In the genomic region with DNA sequence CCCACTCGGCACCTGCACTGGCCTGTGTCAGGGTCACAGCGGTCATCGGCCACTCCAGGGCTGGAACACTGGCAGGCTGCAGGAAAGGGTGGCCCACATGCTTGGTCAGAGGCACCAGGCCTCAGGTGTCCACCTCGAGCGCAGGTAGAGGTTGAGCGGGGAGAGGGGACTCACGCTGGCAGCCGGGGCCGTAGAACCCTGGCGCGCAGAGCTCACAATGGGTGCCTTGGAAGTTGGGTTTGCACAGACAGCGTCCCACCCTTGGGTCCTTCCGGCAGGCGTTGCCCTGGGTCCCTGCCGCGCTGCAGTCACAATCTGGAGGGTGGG, we compare ENCODE assay signal across 21 cellular contexts. TPM values are rescaled to one million over a fixed set of nuclear protein-coding genes. Genes with fewer than 3 reads are reported as not detected.
DNase-seq lines count a peak whose midpoint lies in the region; ATAC-seq and TF ChIP-seq lines count a peak whose summit lies in the region.
"Had no signal": no experiment of that assay in that cellular context is flagged by ENCODE, and none has a peak within 500 bp of the region (broad histone marks: within the 10 kb centered on the region; RNA-seq: fewer than 3 reads in every experiment).

No MANE protein-coding gene starts in this region.

- POLR2A ChIA-PET in RWPE1 (lab: Yijun Ruan, JAX; ENCODE audit: low non-redundant PET), result no interaction called here

- H3K9me3 ChIP-seq in BLaER1, result peaks cover 6% of the 10 kb centered on the region
- H3K9me3 ChIP-seq: HAP-1 had no signal

- peaks cover 42 to 51% (median 48%) of the 10 kb centered on the region in 3 donors for H3K4me1 Mint-ChIP-seq in naive B cell
- H3K4me1 Mint-ChIP-seq: CD4-positive, CD25-positive, alpha-beta regulatory T cell; GM23338 had no signal

- H3K27ac ChIP-seq in BLaER1 (peak overlapping the region; percentile 64), KMS-11 (peak overlapping the region; percentile 82; the same call in 1 of the 2 replicates), RWPE1 (peak overlapping the region; percentile 50)
- H3K27ac ChIP-seq: HL-60, SK-N-MC had no signal

- H3K27me3 Mint-ChIP-seq in naive B cell, result no peaks in the 10 kb centered on the region

- H3K27me3 ChIP-seq in BLaER1 (no peaks in the 10 kb centered on the region), KMS-11 (ENCODE audit: insufficient read depth, low read depth) (no peaks in the 10 kb centered on the region)

- no peak for DNase-seq in RWPE1 (ENCODE audit: low spot score)
- no peak for DNase-seq in naive B cell
- DNase-seq in ecto neural progenitor cell (ENCODE audit: low spot score), result no peak
- DNase-seq in ureter (ENCODE audit: low spot score), result no peak
- no peak for DNase-seq in NCI-H1092 (lab: John Stamatoyannopoulos, UW)
- DNase-seq: CD4-positive, CD25-positive, alpha-beta regulatory T cell; DMS79; NCI-H1417 treated with DMSO at 0.1 percent for 48 hours; NCI-H2029; NCI-H226; NCI-H510A treated with DMSO at 0.1 percent for 48 hours; NCI-H748 treated with DMSO at 0.1 percent for 48 hours; NK-92 treated with Interleukin-12 subunit alpha and Interleukin-12 subunit beta, amount 100 ng/mL, for 24 hours; SHP77 treated with DMSO at 0.1 percent for 48 hours had no signal

- H3K4me1 ChIP-seq in BLaER1 (peaks cover 84% of the 10 kb centered on the region), KMS-11 (ENCODE audit: low read depth, poor library complexity, severe bottlenecking) (peaks cover 35% of the 10 kb centered on the region)
- H3K4me1 ChIP-seq: HAP-1 had no signal

- TF ChIP-seq CTCF in KMS-11 (conservative IDR thresholded peaks at IDR 0.05; ENCODE audit: low read depth, low read length), result no peak
- TF ChIP-seq CTCF in RWPE1 (conservative IDR thresholded peaks at IDR 0.05; ENCODE audit: low read depth), result no peak

- H3K36me3 ChIP-seq in BLaER1 (peaks cover 16% of the 10 kb centered on the region), KMS-11 (ENCODE audit: insufficient read depth) (no peaks in the 10 kb centered on the region)

- no peak for ATAC-seq in naive B cell (ENCODE audit: low read depth in 2 of 2)
- no peak for ATAC-seq in activated CD4-positive, CD25-positive, alpha-beta regulatory T cell treated with anti-CD3 and anti-CD28 coated beads, Interleukin-2, amount 50 U/mL, for 24 hours
- ATAC-seq: GM23338 had no signal

- H4K20me1 ChIP-seq in BLaER1, result peaks cover 36% of the 10 kb centered on the region
- no peaks in the 10 kb centered on the region for H4K20me1 ChIP-seq in KMS-11 (ENCODE audit: insufficient read depth)

- H3K27ac Mint-ChIP-seq in naive B cell, result peak overlapping the region; percentile 93 to 99 (median 98)
- H3K27ac Mint-ChIP-seq: CD4-positive, CD25-positive, alpha-beta regulatory T cell; GM23338 had no signal

- peaks cover 0 to 7% of the 10 kb centered on the region in 2 donors for H3K36me3 Mint-ChIP-seq in naive B cell
- H3K36me3 Mint-ChIP-seq: CD4-positive, CD25-positive, alpha-beta regulatory T cell had no signal

- H3K4me3 ChIP-seq in BLaER1 (peak overlapping the region; percentile 28; the same call in 1 of the 2 replicates), KMS-11 (IDR thresholded peaks at IDR 0.05; ENCODE audit: insufficient read depth, low read depth, low read length) (no peak overlapping the region)
- H3K4me3 ChIP-seq: GM23338, HAP-1, SK-N-MC had no signal

- H2AFZ ChIP-seq in KMS-11 (ENCODE audit: low read depth), result no peak overlapping the region
- H2AFZ ChIP-seq: GM23338 had no signal

- H3K9me3 Mint-ChIP-seq in naive B cell, result no peaks in the 10 kb centered on the region
- H3K9me3 Mint-ChIP-seq: GM23338 had no signal

- H3K4me3 Mint-ChIP-seq in naive B cell, result peak overlapping the region; percentile 64 to 87 (median 84)
- H3K4me3 Mint-ChIP-seq: CD4-positive, CD25-positive, alpha-beta regulatory T cell; GM23338 had no signal

- H3K9ac ChIP-seq in BLaER1, result peak overlapping the region; percentile 23; the same call in 1 of the 2 replicates
- no peak overlapping the region for H3K9ac ChIP-seq in KMS-11

- peak overlapping the region; percentile 94 for H3K4me2 ChIP-seq in BLaER1
- peak overlapping the region; percentile 80; the same call in 1 of the 2 replicates for H3K4me2 ChIP-seq in KMS-11
- H3K4me2 ChIP-seq: GM23338 had no signal

- H3K79me2 ChIP-seq in KMS-11 (ENCODE audit: insufficient read depth, low read depth), result no peaks in the 10 kb centered on the region

- CTCF ChIA-PET in RWPE1 (lab: Yijun Ruan, JAX), result no interaction called here

RNA-seq across cellular contexts. Expression of a gene that starts 28.9 kb away (rescaled TPM):
- 10 to 100 TPM in 1 of 6 donors, 1 to 10 TPM in 4, under 1 TPM in 1; 0.50 to 11.9 (median 6.1) TPM for polyA plus RNA-seq in naive B cell (ENCODE audit: low read depth in 6 of 6)
- 433 TPM for total RNA-seq in ureter

RNA-seq across cellular contexts. Expression of a gene that starts 35.5 kb away (rescaled TPM):
- 100 to 1,000 TPM in 2 of 6 donors, 10 to 100 TPM in 4; 75.6 to 111 (median 89.0) TPM for polyA plus RNA-seq in naive B cell (ENCODE audit: low read depth in 6 of 6)
- 72.6 TPM for total RNA-seq in ureter

RNA-seq across cellular contexts. Expression of a gene that starts 48.6 kb away (rescaled TPM):
- polyA plus RNA-seq in naive B cell (ENCODE audit: low read depth in 6 of 6), result 1,000 to 10,000 TPM; 1,712 to 3,127 (median 2,557) TPM
- total RNA-seq in ureter, result 1,691 TPM
